In genomic region chr14:99663716-99664635, GRCh38 we compare ENCODE assay signal across 1 cellular context.
TF ChIP-seq lines count a peak whose summit lies in the region.

No MANE protein-coding gene starts in this region.

TF ChIP-seq in GM23338, 12 proteins besides CTCF, POLR2A, EP300 and RAD21:
- TF ChIP-seq, protein P1, sequence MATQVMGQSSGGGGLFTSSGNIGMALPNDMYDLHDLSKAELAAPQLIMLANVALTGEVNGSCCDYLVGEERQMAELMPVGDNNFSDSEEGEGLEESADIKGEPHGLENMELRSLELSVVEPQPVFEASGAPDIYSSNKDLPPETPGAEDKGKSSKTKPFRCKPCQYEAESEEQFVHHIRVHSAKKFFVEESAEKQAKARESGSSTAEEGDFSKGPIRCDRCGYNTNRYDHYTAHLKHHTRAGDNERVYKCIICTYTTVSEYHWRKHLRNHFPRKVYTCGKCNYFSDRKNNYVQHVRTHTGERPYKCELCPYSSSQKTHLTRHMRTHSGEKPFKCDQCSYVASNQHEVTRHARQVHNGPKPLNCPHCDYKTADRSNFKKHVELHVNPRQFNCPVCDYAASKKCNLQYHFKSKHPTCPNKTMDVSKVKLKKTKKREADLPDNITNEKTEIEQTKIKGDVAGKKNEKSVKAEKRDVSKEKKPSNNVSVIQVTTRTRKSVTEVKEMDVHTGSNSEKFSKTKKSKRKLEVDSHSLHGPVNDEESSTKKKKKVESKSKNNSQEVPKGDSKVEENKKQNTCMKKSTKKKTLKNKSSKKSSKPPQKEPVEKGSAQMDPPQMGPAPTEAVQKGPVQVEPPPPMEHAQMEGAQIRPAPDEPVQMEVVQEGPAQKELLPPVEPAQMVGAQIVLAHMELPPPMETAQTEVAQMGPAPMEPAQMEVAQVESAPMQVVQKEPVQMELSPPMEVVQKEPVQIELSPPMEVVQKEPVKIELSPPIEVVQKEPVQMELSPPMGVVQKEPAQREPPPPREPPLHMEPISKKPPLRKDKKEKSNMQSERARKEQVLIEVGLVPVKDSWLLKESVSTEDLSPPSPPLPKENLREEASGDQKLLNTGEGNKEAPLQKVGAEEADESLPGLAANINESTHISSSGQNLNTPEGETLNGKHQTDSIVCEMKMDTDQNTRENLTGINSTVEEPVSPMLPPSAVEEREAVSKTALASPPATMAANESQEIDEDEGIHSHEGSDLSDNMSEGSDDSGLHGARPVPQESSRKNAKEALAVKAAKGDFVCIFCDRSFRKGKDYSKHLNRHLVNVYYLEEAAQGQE (IDR thresholded peaks at IDR 0.05; ENCODE audit: unreplicated experiment): no peak
- TF ChIP-seq ZNF331 (CRISPR knock-in tag; IDR thresholded peaks at IDR 0.05; ENCODE audit: low read depth) (no peak), ZNF462 (CRISPR knock-in tag; IDR thresholded peaks at IDR 0.05) (no peak), ZNF114 (CRISPR knock-in tag; IDR thresholded peaks at IDR 0.05) (no peak), NANOG (IDR thresholded peaks at IDR 0.05; ENCODE audit: borderline replicate concordance) (peak; percentile 43; the same call in 1 of the 2 replicates)
